In the genomic region with DNA sequence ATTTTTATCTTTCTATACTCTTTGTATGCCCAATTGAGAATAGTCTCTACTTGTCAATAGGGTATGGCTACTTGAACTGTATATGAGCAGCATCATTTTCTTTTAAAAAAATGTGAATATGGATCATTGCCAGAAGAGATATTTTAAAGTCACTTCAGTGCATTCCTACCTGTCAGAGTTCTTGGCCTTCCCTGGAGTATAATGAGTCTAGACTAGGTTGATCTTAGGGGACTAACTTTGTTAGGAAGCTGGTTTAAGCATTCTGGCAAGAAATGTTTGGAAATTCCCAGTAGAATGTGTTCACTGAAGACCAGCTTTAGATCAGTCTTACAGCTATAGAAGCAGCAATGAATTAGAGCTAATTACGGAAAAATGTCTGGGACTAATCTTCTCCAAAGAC, we compare ENCODE assay signal across 35 cellular contexts.
"Had no signal": no experiment of that assay in that cellular context is flagged by ENCODE, and none has a peak within 500 bp of the region (broad histone marks: within the 10 kb centered on the region; RNA-seq: fewer than 3 reads in every experiment).

No MANE protein-coding gene starts in this region.

- DNase-seq: activated B cell treated with CpG ODN at 0.5 μM for 24 hours; activated CD4-positive, alpha-beta memory T cell treated with anti-CD3 and anti-CD28 coated beads for 36 hours; activated CD4-positive, alpha-beta T cell treated with anti-CD3 and anti-CD28 coated beads for 4 hours; activated CD4-positive, alpha-beta T cell treated with anti-CD3 and anti-CD28 coated beads, Interleukin-2, amount 10 ng/mL, durations not matched to agents 24 days and 14 days; activated CD4-positive, alpha-beta T cell treated with anti-CD3 and anti-CD28 coated beads, Interleukin-2, amount 50 U/mL, for 1 hour; activated CD4-positive, alpha-beta T cell treated with anti-CD3 and anti-CD28 coated beads, Interleukin-2, amount 50 U/mL, for 4 hours; activated CD4-positive, CD25-positive, alpha-beta regulatory T cell treated with anti-CD3 and anti-CD28 coated beads, Interleukin-2, amount 50 U/mL, for 72 hours; activated CD8-positive, alpha-beta memory T cell treated with anti-CD3 and anti-CD28 coated beads, Interleukin-2, amount 50 U/mL, for 4 hours; activated CD8-positive, alpha-beta T cell treated with anti-CD3 and anti-CD28 coated beads for 36 hours; activated effector memory CD4-positive, alpha-beta T cell treated with anti-CD3 and anti-CD28 coated beads, Interleukin-2, amount 50 U/mL, for 16 hours; activated gamma-delta T cell treated with Interleukin-2 at 50 U/mL for 16 hours; activated naive CD4-positive, alpha-beta T cell; activated naive CD4-positive, alpha-beta T cell treated with anti-CD3 and anti-CD28 coated beads for 36 hours; activated naive CD4-positive, alpha-beta T cell treated with anti-CD3 and anti-CD28 coated beads, Interleukin-2, amount 50 U/mL, for 16 hours; activated naive CD8-positive, alpha-beta T cell treated with anti-CD3 and anti-CD28 coated beads for 36 hours; activated T-cell treated with anti-CD3 and anti-CD28 coated beads for 4 hours; activated T-cell treated with anti-CD3 and anti-CD28 coated beads, Interleukin-2, amount 50 U/mL, for 1 hour; activated T-cell treated with anti-CD3 and anti-CD28 coated beads, Interleukin-2, amount 50 U/mL, for 4 hours; activated T-cell treated with anti-CD3 and anti-CD28 coated beads, Interleukin-2, amount 50 U/mL, for 72 hours; adrenal gland; amniotic stem cell; aorta; body of pancreas; brain microvascular endothelial cell; central memory CD4-positive, alpha-beta T cell; T-helper 1 cell; T-helper 2 cell; T-helper 9 cell had no signal

- H3K4me3 Mint-ChIP-seq: activated B cell treated with CpG ODN at 0.5 μM for 24 hours; activated CD4-positive, alpha-beta memory T cell treated with anti-CD3 and anti-CD28 coated beads for 36 hours; activated CD4-positive, alpha-beta T cell treated with anti-CD3 and anti-CD28 coated beads, Interleukin-2, amount 10 ng/mL, durations not matched to agents 24 days and 14 days; activated CD8-positive, alpha-beta T cell treated with anti-CD3 and anti-CD28 coated beads for 36 hours; activated naive CD4-positive, alpha-beta T cell treated with anti-CD3 and anti-CD28 coated beads for 36 hours; activated naive CD8-positive, alpha-beta T cell treated with anti-CD3 and anti-CD28 coated beads for 36 hours; activated T-cell treated with anti-CD3 and anti-CD28 coated beads, Interleukin-2, amount 50 U/mL, for 4 hours; activated T-cell treated with anti-CD3 and anti-CD28 coated beads, Interleukin-2, amount 50 U/mL, for 72 hours; activated T-helper 1 cell treated with anti-CD3 and anti-CD28 coated beads, Interleukin-12 subunit alpha, Interleukin-12 subunit beta, Interleukin-2, Interleukin-4 antibody, amounts not matched to agents 30 ng/mL and 10 ng/mL and 1 ng/mL, durations not matched to agents 14 hours and 24 hours and 36 hours; activated T-helper 17 cell treated with anti-CD3 and anti-CD28 coated beads, Interleukin-2, amount 50 U/mL, for 72 hours; T-helper 1 cell treated with Interleukin-12 subunit alpha and Interleukin-12 subunit beta and Interleukin-4 antibody, amounts not matched to agents 30 μg/mL and 1 μg/mL, for 36 hours; T-helper 2 cell treated with Interferon-gamma antibody and Interleukin-4, amounts not matched to agents 5 μg/mL and 100 μg/mL, for 36 hours had no signal

- H3K27ac Mint-ChIP-seq: activated B cell treated with CpG ODN at 0.5 μM for 24 hours; activated CD4-positive, alpha-beta memory T cell treated with anti-CD3 and anti-CD28 coated beads for 36 hours; activated CD4-positive, alpha-beta T cell treated with anti-CD3 and anti-CD28 coated beads, Interleukin-2, amount 10 ng/mL, durations not matched to agents 24 days and 14 days; activated CD8-positive, alpha-beta T cell treated with anti-CD3 and anti-CD28 coated beads for 36 hours; activated naive CD4-positive, alpha-beta T cell treated with anti-CD3 and anti-CD28 coated beads for 36 hours; activated naive CD4-positive, alpha-beta T cell treated with anti-CD3 and anti-CD28 coated beads, Interleukin-2, amount 50 U/mL, for 72 hours; activated naive CD8-positive, alpha-beta T cell treated with anti-CD3 and anti-CD28 coated beads for 36 hours; activated T-cell treated with anti-CD3 and anti-CD28 coated beads, Interleukin-2, amount 50 U/mL, for 72 hours; activated T-helper 1 cell treated with anti-CD3 and anti-CD28 coated beads, Interleukin-12 subunit alpha, Interleukin-12 subunit beta, Interleukin-2, Interleukin-4 antibody, amounts not matched to agents 30 ng/mL and 10 ng/mL and 1 ng/mL, durations not matched to agents 14 hours and 24 hours and 36 hours; activated T-helper 17 cell treated with anti-CD3 and anti-CD28 coated beads, Interleukin-2, amount 50 U/mL, for 72 hours; T-helper 1 cell treated with Interleukin-12 subunit alpha and Interleukin-12 subunit beta and Interleukin-4 antibody, amounts not matched to agents 30 μg/mL and 1 μg/mL, for 36 hours; T-helper 2 cell treated with Interferon-gamma antibody and Interleukin-4, amounts not matched to agents 5 μg/mL and 100 μg/mL, for 36 hours had no signal

- H3K4me1 ChIP-seq: adrenal gland, body of pancreas, breast epithelium had no signal

- H3K27ac ChIP-seq: adrenal gland, body of pancreas, brain microvascular endothelial cell, breast epithelium, VCaP had no signal

- H3K9me3 ChIP-seq: adrenal gland, body of pancreas, breast epithelium had no signal

- H3K36me3 Mint-ChIP-seq: activated CD4-positive, alpha-beta memory T cell treated with anti-CD3 and anti-CD28 coated beads for 36 hours; activated naive CD4-positive, alpha-beta T cell treated with anti-CD3 and anti-CD28 coated beads, Interleukin-2, amount 50 U/mL, for 72 hours; activated naive CD8-positive, alpha-beta T cell treated with anti-CD3 and anti-CD28 coated beads for 36 hours had no signal

- H3K27me3 Mint-ChIP-seq: activated B cell treated with CpG ODN at 0.5 μM for 24 hours; activated CD4-positive, alpha-beta memory T cell treated with anti-CD3 and anti-CD28 coated beads for 36 hours; activated CD4-positive, alpha-beta T cell treated with anti-CD3 and anti-CD28 coated beads, Interleukin-2, amount 10 ng/mL, durations not matched to agents 24 days and 14 days; activated CD8-positive, alpha-beta T cell treated with anti-CD3 and anti-CD28 coated beads for 36 hours; activated naive CD8-positive, alpha-beta T cell treated with anti-CD3 and anti-CD28 coated beads for 36 hours; activated T-helper 17 cell treated with anti-CD3 and anti-CD28 coated beads, Interleukin-2, amount 50 U/mL, for 72 hours had no signal

- H3K36me3 ChIP-seq: adrenal gland, brain microvascular endothelial cell, breast epithelium had no signal

- H3K9me3 Mint-ChIP-seq: activated CD4-positive, alpha-beta T cell treated with anti-CD3 and anti-CD28 coated beads, Interleukin-2, amount 10 ng/mL, durations not matched to agents 24 days and 14 days; activated T-helper 1 cell treated with anti-CD3 and anti-CD28 coated beads, Interleukin-12 subunit alpha, Interleukin-12 subunit beta, Interleukin-2, Interleukin-4 antibody, amounts not matched to agents 30 ng/mL and 10 ng/mL and 1 ng/mL, durations not matched to agents 14 hours and 24 hours and 36 hours; T-helper 1 cell treated with Interleukin-12 subunit alpha and Interleukin-12 subunit beta and Interleukin-4 antibody, amounts not matched to agents 30 μg/mL and 1 μg/mL, for 36 hours had no signal

- H3K4me1 Mint-ChIP-seq: activated B cell treated with CpG ODN at 0.5 μM for 24 hours; activated CD4-positive, alpha-beta T cell treated with anti-CD3 and anti-CD28 coated beads, Interleukin-2, amount 10 ng/mL, durations not matched to agents 24 days and 14 days; activated naive CD8-positive, alpha-beta T cell treated with anti-CD3 and anti-CD28 coated beads for 36 hours; activated T-helper 17 cell treated with anti-CD3 and anti-CD28 coated beads, Interleukin-2, amount 50 U/mL, for 72 hours had no signal

- ATAC-seq: activated CD8-positive, alpha-beta T cell treated with anti-CD3 and anti-CD28 coated beads for 36 hours; activated naive CD4-positive, alpha-beta T cell treated with anti-CD3 and anti-CD28 coated beads, Interleukin-2, amount 50 U/mL, for 72 hours; activated T-cell treated with anti-CD3 and anti-CD28 coated beads, Interleukin-2, amount 50 U/mL, for 4 hours; activated T-cell treated with anti-CD3 and anti-CD28 coated beads, Interleukin-2, amount 50 U/mL, for 72 hours; activated T-helper 17 cell treated with anti-CD3 and anti-CD28 coated beads, Interleukin-2, amount 50 U/mL, for 72 hours; body of pancreas had no signal

- H3K4me3 ChIP-seq: adrenal gland, body of pancreas, breast epithelium had no signal
